ENCODE assay signal across 8 cellular contexts in the genomic region with DNA sequence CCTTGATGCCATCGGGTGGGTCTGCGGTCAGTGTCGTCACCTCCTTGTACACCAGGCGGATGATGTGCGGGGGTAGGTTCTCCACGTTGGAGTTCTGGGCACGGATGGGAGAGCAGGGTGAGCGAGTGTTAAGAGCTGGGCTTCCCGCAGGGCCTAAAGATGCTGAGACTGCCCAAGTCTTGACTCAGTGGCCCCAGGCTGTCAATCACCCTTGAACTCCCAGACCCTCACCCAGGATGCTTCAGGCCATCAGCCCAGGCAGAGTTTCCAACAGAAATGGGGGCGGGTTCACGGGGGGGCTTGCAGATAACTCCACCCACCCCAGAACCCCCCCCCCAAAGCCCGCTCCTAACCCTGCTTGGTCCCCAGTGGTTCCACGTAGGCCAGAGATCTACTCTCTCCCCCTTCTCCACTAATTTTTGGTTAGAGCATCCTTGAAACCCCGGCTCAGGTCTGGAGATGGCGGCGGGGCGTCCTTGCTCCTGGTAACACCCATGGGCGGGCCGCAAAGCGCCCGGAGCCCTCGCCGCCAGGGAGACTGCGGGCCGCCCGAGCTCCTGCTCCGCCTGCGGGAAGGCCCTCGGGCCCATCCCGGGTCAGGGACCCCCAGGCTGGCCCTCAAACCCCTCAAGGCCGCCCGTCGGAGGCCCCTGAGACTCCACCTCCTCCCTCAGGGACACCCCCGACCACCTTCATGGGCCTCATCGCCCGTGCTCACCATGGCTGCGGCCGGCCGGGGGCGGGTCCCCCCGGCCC. TPM values are rescaled to one million over a fixed set of nuclear protein-coding genes. Genes with fewer than 3 reads are reported as not detected.
A peak's percentile ranks its signal among the peaks of the same experiment; 100 is the strongest.
DNase-seq lines count a peak whose midpoint lies in the region; ATAC-seq lines count a peak whose summit lies in the region.

No MANE protein-coding gene starts in this region.

- DNase-seq in AG08395 (ENCODE audit: low spot score) (peak; percentile 56), HK-2 (ENCODE audit: unreplicated experiment) (peak; percentile 42), germinal center (ENCODE audit: low spot score) (peak; percentile 48), posterior vena cava (ENCODE audit: low spot score) (peak; percentile 86), EL (no peak), NCI-H2081 treated with DMSO at 0.1 percent for 48 hours (lab: John Stamatoyannopoulos, UW) (no peak)
- DNase-seq in activated naive CD4-positive, alpha-beta T cell treated with Interleukin-2 at 50 U/mL for 16 hours, result peak; percentile 46

- intact Hi-C loops in posterior vena cava (cut with DNase I), result no loop called here

- ATAC-seq in GM18861 (IDR thresholded peaks at IDR 0.05; ENCODE audit: unreplicated experiment), result peak; percentile 5

RNA-seq across cellular contexts. Expression of a gene that starts 0.5 kb away (rescaled TPM):
- total RNA-seq in posterior vena cava, result 10 to 100 TPM; 17.6 to 23.3 TPM

RNA-seq across cellular contexts. Expression of a gene that starts 21.3 kb away (rescaled TPM):
- 1,000 to 10,000 TPM in 1 of 2 donors, 100 to 1,000 TPM in 1; 882 to 1,056 TPM for total RNA-seq in posterior vena cava

RNA-seq across cellular contexts. Expression of a gene that starts 23.0 kb away (rescaled TPM):
- under 1 TPM; 0.69 to 0.90 TPM for total RNA-seq in posterior vena cava

RNA-seq across cellular contexts. Expression of a gene that starts 30.4 kb away (rescaled TPM):
- total RNA-seq in posterior vena cava, result not detected

RNA-seq across cellular contexts. Expression of a gene that starts 36.1 kb away (rescaled TPM):
- total RNA-seq in posterior vena cava, result not detected

Comparison
In these comparisons a context has a peak if more than half of its experiments do, and no peak if none do; other contexts are left out.
1. DNase-seq: peak in AG08395 (single experiment), HK-2 (single experiment), activated naive CD4-positive, alpha-beta T cell treated with Interleukin-2 at 50 U/mL for 16 hours (single experiment), germinal center (single experiment) and posterior vena cava (single experiment); none in EL (single experiment) and NCI-H2081 treated with DMSO at 0.1 percent for 48 hours (single experiment).